Comparison of ENCODE assay signal across 8 cellular contexts in the genomic region with DNA sequence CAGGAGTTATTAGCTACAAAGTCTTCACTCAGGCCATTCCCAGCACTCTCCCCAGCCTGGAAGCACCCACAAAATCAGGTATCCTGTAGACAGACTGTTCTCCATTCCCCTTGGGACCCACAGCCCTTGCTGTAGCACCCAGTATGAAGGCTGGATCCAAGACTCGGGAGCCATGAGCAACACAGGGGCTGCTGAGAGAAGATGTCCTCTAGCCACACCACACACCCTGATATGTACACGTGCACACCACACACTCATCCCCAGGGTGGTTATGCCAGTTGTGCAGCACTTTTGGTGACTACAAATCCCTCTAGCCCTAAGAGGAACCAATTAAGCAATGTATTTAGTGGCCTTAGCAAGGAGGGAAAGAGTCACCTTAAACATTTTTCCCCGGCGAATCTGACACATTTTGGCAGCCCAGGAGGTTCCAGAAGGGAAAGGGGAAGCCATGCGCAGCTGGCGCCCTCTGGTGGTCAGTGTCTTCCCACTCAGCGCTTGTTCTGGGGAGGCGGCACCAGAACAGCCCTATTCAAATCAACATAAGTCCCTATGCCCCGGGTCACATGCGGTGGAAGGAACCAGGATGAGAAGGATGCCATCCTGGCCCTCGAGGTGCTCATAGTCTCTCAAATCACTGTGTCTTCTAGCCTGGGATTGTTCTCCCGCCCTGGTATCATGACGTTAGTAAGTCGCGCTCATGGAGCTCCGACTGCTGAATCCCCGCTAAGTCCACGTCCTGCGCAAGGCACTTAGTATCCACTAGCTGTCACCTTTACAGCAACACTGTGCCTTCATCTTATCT.
DNase-seq lines count a peak whose midpoint lies in the region; ATAC-seq and TF ChIP-seq lines count a peak whose summit lies in the region.

No MANE protein-coding gene starts in this region.

- TF ChIP-seq POLR2A in esophagus squamous epithelium (IDR thresholded peaks at IDR 0.05), result no peak

- no peaks in the 10 kb centered on the region for H3K9me3 ChIP-seq in OCI-LY1 (ENCODE audit: low read length)
- H3K9me3 ChIP-seq in esophagus squamous epithelium, result no peaks in the 10 kb centered on the region

- H3K27me3 ChIP-seq in OCI-LY1 (ENCODE audit: insufficient read depth, low read length) (no peaks in the 10 kb centered on the region), esophagus squamous epithelium (peaks cover 0 to 42% (median 2%) of the 10 kb centered on the region in 4 donors)

- H3K36me3 ChIP-seq in OCI-LY1 (ENCODE audit: insufficient read depth, low read length) (no peaks in the 10 kb centered on the region), esophagus squamous epithelium (no peaks in the 10 kb centered on the region)

- peak; percentile 67 for ATAC-seq in GM18511 (IDR thresholded peaks at IDR 0.05; ENCODE audit: unreplicated experiment)
- ATAC-seq in natural killer cell, result peak; percentile 70 to 90 (median 75)

- H3K9me3 Mint-ChIP-seq in natural killer cell, result no peaks in the 10 kb centered on the region

- no peak overlapping the region for H3K27ac Mint-ChIP-seq in natural killer cell

- TF ChIP-seq CTCF in OCI-LY1 (IDR thresholded peaks at IDR 0.05; ENCODE audit: low read length) (peak; percentile 87), esophagus squamous epithelium (IDR thresholded peaks at IDR 0.05) (peak; percentile 75 to 92 (median 86)), natural killer cell (IDR thresholded peaks at IDR 0.05) (peak; percentile 93)

- peaks cover 5 to 6% of the 10 kb centered on the region in 2 donors for H3K4me1 Mint-ChIP-seq in natural killer cell

- H3K9ac ChIP-seq in OCI-LY1 (ENCODE audit: low read length), result no peak overlapping the region

- H2AFZ ChIP-seq in OCI-LY1 (ENCODE audit: low read length), result no peak overlapping the region

- no peak overlapping the region for H3K4me3 ChIP-seq in OCI-LY1 (ENCODE audit: low read depth, low read length, poor library complexity, severe bottlenecking)
- peak overlapping the region in 1 of 4 donors; percentile 37 for H3K4me3 ChIP-seq in esophagus squamous epithelium

- no peaks in the 10 kb centered on the region for H3K79me2 ChIP-seq in OCI-LY1 (ENCODE audit: insufficient read depth, low read length)

- H3K36me3 Mint-ChIP-seq in natural killer cell, result no peaks in the 10 kb centered on the region

- peaks cover 15 to 26% of the 10 kb centered on the region in 2 donors for H3K27me3 Mint-ChIP-seq in natural killer cell (ENCODE audit: low read depth in 2 of 2)

- no peaks in the 10 kb centered on the region for H3K9me2 ChIP-seq in OCI-LY1 (ENCODE audit: low read depth, low read length)

- H3K27ac ChIP-seq in OCI-LY1 (ENCODE audit: low read depth, low read length, poor library complexity, severe bottlenecking) (no peak overlapping the region), esophagus squamous epithelium (no peak overlapping the region)

- no peaks in the 10 kb centered on the region for H4K20me1 ChIP-seq in OCI-LY1 (ENCODE audit: insufficient read depth, low read length)

- intact Hi-C loops in esophagus squamous epithelium (cut with DNase I), result no loop called here
- intact Hi-C loops in natural killer cell (cut with micrococcal nuclease), result loop anchor here (1.0 kb wide), 1 partner anchor 241 kb away; no protein-coding TSS in a partner anchor

- no peaks in the 10 kb centered on the region for H3F3A ChIP-seq in OCI-LY1 (ENCODE audit: insufficient read depth, low read length)

- WGBS in esophagus squamous epithelium, 2 donors, result 42 to 64% methylated on average over 9 to 16 of the region's 19 CpGs

- H3K4me3 Mint-ChIP-seq in natural killer cell, result no peak overlapping the region

- H3K4me2 ChIP-seq in OCI-LY1 (ENCODE audit: low read length), result peak overlapping the region; percentile 6; the same call in 1 of the 2 replicates

- peaks cover 3% of the 10 kb centered on the region for H3K4me1 ChIP-seq in OCI-LY1 (ENCODE audit: insufficient read depth, low read length, severe bottlenecking)
- peaks cover 0 to 21% (median 7%) of the 10 kb centered on the region in 3 donors for H3K4me1 ChIP-seq in esophagus squamous epithelium

- DNase-seq in AG08396 (ENCODE audit: low spot score) (peak; percentile 83), HS-27A (ENCODE audit: low read depth) (peak; percentile 70), activated T-cell treated with anti-CD3 and anti-CD28 coated beads for 4 hours (peak; percentile 64), esophagus squamous epithelium (lab: John Stamatoyannopoulos, UW) (no peak), natural killer cell (peak; percentile 52)
- peak; percentile 51 to 59 for DNase-seq in stimulated activated CD8-positive, alpha-beta memory T cell treated with anti-CD3 and anti-CD28 coated beads, Interleukin-7, amount 100 ng/mL, for 48 hours (ENCODE audit: extremely low read depth in 1 of 2, low read depth in 1 of 2)
